Comparison of ENCODE assay signal across 13 cellular contexts in genomic region chr6:139149383-139149782, GRCh38. TPM values are rescaled to one million over a fixed set of nuclear protein-coding genes. Genes with fewer than 3 reads are reported as not detected.
DNase-seq lines count a peak whose midpoint lies in the region; ATAC-seq, FAIRE-seq and TF ChIP-seq lines count a peak whose summit lies in the region.
"Had no signal": no experiment of that assay in that cellular context is flagged by ENCODE, and none has a peak within 500 bp of the region (broad histone marks: within the 10 kb centered on the region; RNA-seq: fewer than 3 reads in every experiment).

No MANE protein-coding gene starts in this region.

- no peaks in the 10 kb centered on the region for H3K27me3 ChIP-seq in left ventricle myocardium inferior (ENCODE audit: low read depth)
- no peaks in the 10 kb centered on the region for H3K27me3 ChIP-seq in stomach smooth muscle (ENCODE audit: control insufficient read depth in 1 of 2, insufficient read depth in 2 of 2, low read length in 2 of 2)
- H3K27me3 ChIP-seq in sigmoid colon: no peaks in the 10 kb centered on the region

- no peak for TF ChIP-seq POLR2A in sigmoid colon (IDR thresholded peaks at IDR 0.05)
- TF ChIP-seq POLR2A in GM12891 (IDR thresholded peaks at IDR 0.05; ENCODE audit: low read depth, low read length): no peak

- TF ChIP-seq CTCF in left ventricle myocardium inferior (IDR thresholded peaks at IDR 0.05; ENCODE audit: borderline replicate concordance): no peak
- TF ChIP-seq CTCF in sigmoid colon (IDR thresholded peaks at IDR 0.05): no peak

- FAIRE-seq in GM12891 (lab: Jason Lieb, UNC): no peak
- FAIRE-seq: G401.6 had no signal

- H3K4me3 ChIP-seq in left ventricle myocardium inferior (peak overlapping the region; percentile 17), stomach smooth muscle (ENCODE audit: low read length in 2 of 2) (peak overlapping the region; percentile 30 to 32), sigmoid colon (no peak overlapping the region)
- H3K4me3 ChIP-seq: GM23248 had no signal

- intact Hi-C loops in left ventricle myocardium inferior (cut with micrococcal nuclease): no loop called here
- intact Hi-C loops in sigmoid colon (cut with DNase I): no loop called here

- no peaks in the 10 kb centered on the region for H3K9me3 ChIP-seq in left ventricle myocardium inferior (replicated peaks)
- no peaks in the 10 kb centered on the region for H3K9me3 ChIP-seq in stomach smooth muscle (ENCODE audit: control insufficient read depth in 2 of 2, low read length in 2 of 2)
- H3K9me3 ChIP-seq in sigmoid colon: no peaks in the 10 kb centered on the region

- peaks cover 91% of the 10 kb centered on the region for H3K4me1 Mint-ChIP-seq in activated T-cell treated with anti-CD3 and anti-CD28 coated beads, Interleukin-2, amount 50 U/mL, for 4 hours (ENCODE audit: low read depth)

- no peak for ATAC-seq in activated T-cell treated with anti-CD3 and anti-CD28 coated beads, Interleukin-2, amount 50 U/mL, for 4 hours
- no peak for ATAC-seq in activated naive CD4-positive, alpha-beta T cell treated with anti-CD3 and anti-CD28 coated beads, Interleukin-2, amount 50 U/mL, for 72 hours
- ATAC-seq in GM21526 (IDR thresholded peaks at IDR 0.05; ENCODE audit: low FRiP score, unreplicated experiment): no peak

- H3K4me3 Mint-ChIP-seq in activated T-cell treated with anti-CD3 and anti-CD28 coated beads, Interleukin-2, amount 50 U/mL, for 4 hours: peak overlapping the region; percentile 19

- H3K27ac ChIP-seq in left ventricle myocardium inferior (replicated peaks): peak overlapping the region; percentile 13
- no peak overlapping the region for H3K27ac ChIP-seq in stomach smooth muscle (ENCODE audit: low read length)
- H3K27ac ChIP-seq in sigmoid colon: no peak overlapping the region
- H3K27ac ChIP-seq: GM23248 had no signal

- H3K27me3 Mint-ChIP-seq in activated T-cell treated with anti-CD3 and anti-CD28 coated beads, Interleukin-2, amount 50 U/mL, for 4 hours (ENCODE audit: low read depth): no peaks in the 10 kb centered on the region

- peaks cover 7% of the 10 kb centered on the region for H3K36me3 Mint-ChIP-seq in activated T-cell treated with anti-CD3 and anti-CD28 coated beads, Interleukin-2, amount 50 U/mL, for 4 hours (ENCODE audit: insufficient read depth)
- H3K36me3 Mint-ChIP-seq in activated naive CD4-positive, alpha-beta T cell treated with anti-CD3 and anti-CD28 coated beads, Interleukin-2, amount 50 U/mL, for 72 hours: peaks cover 0 to 36% of the 10 kb centered on the region in 2 donors

- DNase-seq in activated T-cell treated with anti-CD3 and anti-CD28 coated beads, Interleukin-2, amount 50 U/mL, for 4 hours: no peak
- no peak for DNase-seq in activated T-cell treated with anti-CD3 and anti-CD28 coated beads, Interleukin-2, amount 50 U/mL, for 1 hour
- DNase-seq in activated naive CD4-positive, alpha-beta T cell treated with anti-CD3 and anti-CD28 coated beads, Interleukin-2, amount 50 U/mL, for 72 hours (ENCODE audit: low spot score in 2 of 2): no peak
- no peak for DNase-seq in left ventricle myocardium inferior
- no peak for DNase-seq in sigmoid colon
- DNase-seq in GM12891 (ENCODE audit: insufficient read length, low spot score): no peak
- DNase-seq: activated gamma-delta T cell; effector memory CD4-positive, alpha-beta T cell; GM23248; NCI-H1694 had no signal

- H3K4me1 ChIP-seq in left ventricle myocardium inferior (peaks cover 97% of the 10 kb centered on the region), stomach smooth muscle (ENCODE audit: control insufficient read depth, insufficient read depth, low read length) (peaks cover 12% of the 10 kb centered on the region), sigmoid colon (peaks cover 0 to 64% (median 57%) of the 10 kb centered on the region in 4 donors)

- WGBS in sigmoid colon, 2 donors: 71 to 72% methylated on average over 5 of the region's 5 CpGs

- no peaks in the 10 kb centered on the region for H3K36me3 ChIP-seq in left ventricle myocardium inferior
- H3K36me3 ChIP-seq in stomach smooth muscle (ENCODE audit: control insufficient read depth in 2 of 2, insufficient read depth in 2 of 2, low read length in 2 of 2): no peaks in the 10 kb centered on the region
- no peaks in the 10 kb centered on the region for H3K36me3 ChIP-seq in sigmoid colon

- H3K9ac ChIP-seq in stomach smooth muscle (ENCODE audit: low read length in 2 of 2): no peak overlapping the region
- H3K9ac ChIP-seq: GM23248 had no signal

- no peak for TF ChIP-seq EP300 in sigmoid colon (IDR thresholded peaks at IDR 0.05)

- H3K27ac Mint-ChIP-seq in activated naive CD4-positive, alpha-beta T cell treated with anti-CD3 and anti-CD28 coated beads, Interleukin-2, amount 50 U/mL, for 72 hours: peak overlapping the region; percentile 93 to 94

- H3K9me3 Mint-ChIP-seq in activated T-cell treated with anti-CD3 and anti-CD28 coated beads, Interleukin-2, amount 50 U/mL, for 4 hours: peaks cover 2% of the 10 kb centered on the region
- H3K9me3 Mint-ChIP-seq in activated naive CD4-positive, alpha-beta T cell treated with anti-CD3 and anti-CD28 coated beads, Interleukin-2, amount 50 U/mL, for 72 hours: no peaks in the 10 kb centered on the region

TF ChIP-seq in GM12891, 5 proteins besides CTCF, POLR2A, EP300 and RAD21:
- no peak for TF ChIP-seq SPI1 (IDR thresholded peaks at IDR 0.05; ENCODE audit: low read depth, low read length)
- TF ChIP-seq POU2F2 (IDR thresholded peaks at IDR 0.05; ENCODE audit: low read depth, low read length): no peak
- TF ChIP-seq PAX5 (IDR thresholded peaks at IDR 0.05; ENCODE audit: insufficient read depth, low read length, severe bottlenecking): no peak
- no peak for TF ChIP-seq TAF1 (IDR thresholded peaks at IDR 0.05; ENCODE audit: low read depth, low read length)
- TF ChIP-seq POLR2AphosphoS5 (IDR thresholded peaks at IDR 0.05; ENCODE audit: low read depth, low read length): no peak

RNA-seq across cellular contexts. Expression of gene HECA, which starts 14.5 kb away (rescaled TPM):
- total RNA-seq in activated T-cell treated with anti-CD3 and anti-CD28 coated beads, Interleukin-2, amount 50 U/mL, for 4 hours: 10 to 100 TPM; 54.4 to 65.7 (median 57.5) TPM
- total RNA-seq in activated naive CD4-positive, alpha-beta T cell treated with anti-CD3 and anti-CD28 coated beads, Interleukin-2, amount 50 U/mL, for 72 hours: 10 to 100 TPM; 59.6 to 83.3 TPM
- total RNA-seq in left ventricle myocardium inferior: 46.0 TPM
- total RNA-seq in sigmoid colon: 10 to 100 TPM; 33.5 to 42.1 (median 35.6) TPM
- 10 to 100 TPM; 16.7 to 20.8 (median 18.0) TPM for polyA plus RNA-seq in sigmoid colon
- 0.86 TPM for polyA plus RNA-seq in GM12891 (2012; ENCODE audit: low read depth, missing spikeins)

Comparison
In these comparisons a context has a peak if more than half of its experiments do, and no peak if none do; other contexts are left out.
1. H3K4me3 ChIP-seq: peak in left ventricle myocardium inferior (single experiment) and stomach smooth muscle (2 of 2); none in sigmoid colon (0 of 4).